Comparison of ENCODE assay signal across 22 cellular contexts in the genomic region with DNA sequence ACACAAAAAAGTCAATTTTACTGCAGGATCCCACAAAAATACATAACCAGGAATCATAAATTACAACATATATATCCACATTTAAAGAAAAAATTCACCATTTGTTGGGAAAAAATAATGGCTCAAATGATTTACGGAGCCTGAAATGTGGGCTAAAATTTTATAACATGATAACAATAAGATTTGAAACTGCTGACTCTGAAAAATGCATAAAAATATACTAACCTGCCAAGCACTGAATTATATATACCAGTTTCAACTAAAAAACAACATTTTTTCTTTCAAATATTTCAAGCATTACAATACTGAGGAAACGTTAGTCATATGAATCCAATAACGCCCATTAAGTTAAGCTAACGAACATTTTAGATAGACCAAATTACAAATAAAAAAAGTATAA. TPM values are rescaled to one million over a fixed set of nuclear protein-coding genes. Genes with fewer than 3 reads are reported as not detected.
DNase-seq lines count a peak whose midpoint lies in the region; ATAC-seq, FAIRE-seq and TF ChIP-seq lines count a peak whose summit lies in the region.
"Had no signal": no experiment of that assay in that cellular context is flagged by ENCODE, and none has a peak within 500 bp of the region (broad histone marks: within the 10 kb centered on the region; RNA-seq: fewer than 3 reads in every experiment).

No MANE protein-coding gene starts in this region.

- H3K4me2 ChIP-seq in A549: no peak overlapping the region
- H3K4me2 ChIP-seq in DOHH2 (ENCODE audit: low read length): peak overlapping the region; percentile 54; the same call in 1 of the 2 replicates
- peak overlapping the region; percentile 90 for H3K4me2 ChIP-seq in OCI-LY3 (ENCODE audit: low read length)
- no peak overlapping the region for H3K4me2 ChIP-seq in K562 (ENCODE audit: insufficient read depth, low read length)
- H3K4me2 ChIP-seq: BLaER1 had no signal

- TF ChIP-seq POLR2A in A549 (IDR thresholded peaks at IDR 0.05; ENCODE audit: low read length) (no peak), K562 (conservative IDR thresholded peaks at IDR 0.05) (no peak)

- no peaks in the 10 kb centered on the region for H3K27me3 ChIP-seq in DOHH2 (ENCODE audit: control insufficient read depth, low read length)
- no peaks in the 10 kb centered on the region for H3K27me3 ChIP-seq in OCI-LY3 (ENCODE audit: low read depth, low read length)
- peaks cover 3 to 23% of the 10 kb centered on the region in 2 experiments; a peak in 4 of 5 replicates for H3K27me3 ChIP-seq in K562 (ENCODE audit: control insufficient read depth in 2 of 2, insufficient read depth in 2 of 2, low read length in 2 of 2)
- H3K27me3 ChIP-seq in aorta (ENCODE audit: control insufficient read depth in 1 of 2, insufficient read depth in 2 of 2, low read length in 1 of 2): no peaks in the 10 kb centered on the region
- H3K27me3 ChIP-seq: BLaER1 had no signal

- WGBS in A549 (ENCODE audit: missing lambda C conversion rate): 91% methylated on average over 4 of the region's 4 CpGs
- WGBS in K562 (ENCODE audit: insufficient coverage, low coverage, missing lambda C conversion rate): 0% methylated on average over 4 of the region's 4 CpGs
- WGBS in aorta, 2 donors: 88 to 89% methylated on average over 4 of the region's 4 CpGs

- H4K20me1 ChIP-seq in DOHH2 (ENCODE audit: control insufficient read depth, insufficient read depth, low read depth, low read length) (no peaks in the 10 kb centered on the region), OCI-LY3 (ENCODE audit: insufficient read depth, low read length) (no peaks in the 10 kb centered on the region), K562 (replicated peaks; ENCODE audit: control insufficient read depth, insufficient read depth, low read length) (no peaks in the 10 kb centered on the region)
- H4K20me1 ChIP-seq: BLaER1 had no signal

- no TSS peak for BruUV-seq in K562 (replicated peaks; lab: Mats Ljungman, UMichigan)

- no peaks in the 10 kb centered on the region for H3K9me2 ChIP-seq in DOHH2 (replicated peaks; ENCODE audit: control insufficient read depth, low read length)

- H3K36me3 ChIP-seq in DOHH2 (ENCODE audit: control insufficient read depth, low read length) (peaks cover 1% of the 10 kb centered on the region; the same call in 1 of the 2 replicates), OCI-LY3 (replicated peaks; ENCODE audit: low read depth, low read length) (peaks cover 11% of the 10 kb centered on the region), K562 (ENCODE audit: control insufficient read depth, insufficient read depth, low read length) (no peaks in the 10 kb centered on the region), aorta (ENCODE audit: control insufficient read depth in 1 of 2, insufficient read depth in 2 of 2, low read length in 1 of 2) (peaks cover 0 to 2% of the 10 kb centered on the region in 2 donors)
- H3K36me3 ChIP-seq: HAP-1 had no signal

- TF ChIP-seq RAD21 in A549 (conservative IDR thresholded peaks at IDR 0.05 in 1 of 2, IDR thresholded peaks at IDR 0.05 in 1 of 2) (no peak), K562 (CRISPR knock-in tag; conservative IDR thresholded peaks at IDR 0.05 in 1 of 2, IDR thresholded peaks at IDR 0.05 in 1 of 2) (no peak)

- POLR2A ChIA-PET in A549 (lab: Yijun Ruan, JAX) (no interaction called here), K562 (lab: Yijun Ruan, JAX) (no interaction called here)

- H3K9me1 ChIP-seq in K562 (ENCODE audit: control insufficient read depth, insufficient read depth, low read length): no peaks in the 10 kb centered on the region

- CTCF ChIA-PET in A549 (lab: Yijun Ruan, JAX) (no interaction called here), K562 (lab: Yijun Ruan, JAX; ENCODE audit: low intra/inter-chr PET ratio) (no interaction called here)

- no peak for TF ChIP-seq CTCF in A549 (IDR thresholded peaks at IDR 0.05)
- no peak for TF ChIP-seq CTCF in DOHH2 (IDR thresholded peaks at IDR 0.05; ENCODE audit: low read depth, low read length, poor library complexity, severe bottlenecking)
- no peak for TF ChIP-seq CTCF in OCI-LY3 (IDR thresholded peaks at IDR 0.05; ENCODE audit: low read depth, low read length)
- no peak for TF ChIP-seq CTCF in K562 (IDR thresholded peaks at IDR 0.05 in 2 of 3, conservative IDR thresholded peaks at IDR 0.05 in 1 of 3; ENCODE audit: insufficient read depth in 2 of 3, low read depth in 1 of 3, low read length in 3 of 3)

- DNase-seq in A549 (ENCODE audit: low read depth in 1 of 2, low spot score in 1 of 2): no peak
- DNase-seq in K562 (ENCODE audit: extremely low read depth in 1 of 4, low spot score in 3 of 4): no peak
- DNase-seq in NCI-H345 (lab: John Stamatoyannopoulos, UW): no peak
- DNase-seq in aorta: no peak
- DNase-seq in LoVo (ENCODE audit: low spot score): no peak
- DNase-seq: 8988T; Caco-2; CD4-positive, CD25-positive, alpha-beta regulatory T cell; CD8-positive, alpha-beta T cell; DMS153; DND-41; EL; GDM1; GOT3; HFFc6 had no signal

- TF ChIP-seq EP300 in A549 (IDR thresholded peaks at IDR 0.05) (no peak), K562 (IDR thresholded peaks at IDR 0.05; ENCODE audit: low read length) (no peak)

- no peak overlapping the region for H3K27ac ChIP-seq in A549
- no peak overlapping the region for H3K27ac ChIP-seq in DOHH2 (ENCODE audit: low read depth, low read length)
- H3K27ac ChIP-seq in OCI-LY3 (ENCODE audit: low read length): peak overlapping the region; percentile 95
- H3K27ac ChIP-seq in K562 (ENCODE audit: extremely low read depth, low read depth, low read length): no peak overlapping the region
- H3K27ac ChIP-seq in aorta (ENCODE audit: low read depth in 1 of 2, low read length in 2 of 2): no peak overlapping the region
- H3K27ac ChIP-seq: BLaER1, C4-2B had no signal

- intact Hi-C loops in K562 (cut with micrococcal nuclease): no loop called here
- intact Hi-C loops in aorta (cut with DNase I): no loop called here

- H3F3A ChIP-seq in DOHH2 (ENCODE audit: control insufficient read depth, insufficient read depth): peaks cover 2% of the 10 kb centered on the region; the same call in 1 of the 2 replicates

- H3K79me2 ChIP-seq in DOHH2 (ENCODE audit: control insufficient read depth, low read length) (no peaks in the 10 kb centered on the region), OCI-LY3 (ENCODE audit: low read length) (no peaks in the 10 kb centered on the region), K562 (ENCODE audit: control insufficient read depth, insufficient read depth, low read length) (no peaks in the 10 kb centered on the region)

- no peak overlapping the region for H3K4me3 ChIP-seq in A549
- H3K4me3 ChIP-seq in DOHH2 (ENCODE audit: low read length): no peak overlapping the region
- peak overlapping the region; percentile 16; the same call in 1 of the 2 replicates for H3K4me3 ChIP-seq in OCI-LY3 (ENCODE audit: low read length)
- H3K4me3 ChIP-seq in K562: no peak overlapping the region
- no peak overlapping the region for H3K4me3 ChIP-seq in aorta (ENCODE audit: low read length in 2 of 2)
- H3K4me3 ChIP-seq: BLaER1, GM12878, HAP-1 had no signal

- FAIRE-seq in A549 (lab: Jason Lieb, UNC) (no peak), K562 (lab: Jason Lieb, UNC) (no peak)
- FAIRE-seq: GM12878, H54 had no signal

- H2AFZ ChIP-seq in OCI-LY3 (ENCODE audit: low read depth, low read length) (no peak overlapping the region), K562 (ENCODE audit: low read depth, low read length) (no peak overlapping the region)

- H3K4me1 ChIP-seq in A549: peaks cover 13% of the 10 kb centered on the region
- peaks cover 23% of the 10 kb centered on the region for H3K4me1 ChIP-seq in DOHH2 (ENCODE audit: control insufficient read depth, low read length)
- peaks cover 40% of the 10 kb centered on the region for H3K4me1 ChIP-seq in OCI-LY3 (ENCODE audit: low read length)
- no peaks in the 10 kb centered on the region for H3K4me1 ChIP-seq in K562 (replicated peaks in 1 of 2; ENCODE audit: control insufficient read depth in 2 of 2, insufficient read depth in 2 of 2, low read length in 2 of 2)
- no peaks in the 10 kb centered on the region for H3K4me1 ChIP-seq in aorta (ENCODE audit: control insufficient read depth in 1 of 2, insufficient read depth in 2 of 2, low read length in 2 of 2)
- H3K4me1 ChIP-seq: Caco-2, HAP-1 had no signal

- H3K9ac ChIP-seq in OCI-LY3 (ENCODE audit: low read length) (peak overlapping the region; percentile 61), K562 (ENCODE audit: insufficient read depth in 1 of 2, low read depth in 2 of 2, low read length in 2 of 2) (no peak overlapping the region)
- H3K9ac ChIP-seq: BLaER1 had no signal

- no peaks in the 10 kb centered on the region for H3K9me3 ChIP-seq in A549
- no peaks in the 10 kb centered on the region for H3K9me3 ChIP-seq in DOHH2 (ENCODE audit: control insufficient read depth, insufficient read depth, low read length)
- no peaks in the 10 kb centered on the region for H3K9me3 ChIP-seq in OCI-LY3 (ENCODE audit: insufficient read depth, low read length)
- H3K9me3 ChIP-seq in K562 (replicated peaks; ENCODE audit: control insufficient read depth, insufficient read depth, low read depth, low read length): no peaks in the 10 kb centered on the region
- H3K9me3 ChIP-seq in aorta (ENCODE audit: control insufficient read depth, low read length): no peaks in the 10 kb centered on the region
- H3K9me3 ChIP-seq: BLaER1, Caco-2, HAP-1 had no signal

- ATAC-seq in A549 (no peak), K562 (no peak), aorta (ENCODE audit: low FRiP score) (no peak)
- ATAC-seq: CD8-positive, alpha-beta T cell had no signal

- in situ Hi-C loops in K562 (cut with MboI): no loop called here

RNA-seq across cellular contexts. Expression of a gene that starts 12.2 kb away (rescaled TPM):
- polyA plus RNA-seq in A549 (2011; rRNA removed): 26.9 and 27.6 TPM in 2 replicates
- polyA plus RNA-seq in A549 (2012; cell fraction: cytosol; rRNA removed): 6.4 and 7.2 TPM in 2 replicates
- 9.0 and 11.7 TPM in 2 replicates for polyA plus RNA-seq in A549 (2012; cell fraction: nucleus; rRNA removed)
- polyA plus RNA-seq in A549 (2017; fragmentation: RNase III; extraction: RNeasy Plus Mini Kit Qiagen cat#74134 plus additional on column Dnase treatment): 6.2 to 7.1 TPM (median 6.7 TPM) in 3 replicates
- polyA minus RNA-seq in A549 (2011; rRNA and poly(A)+ RNA removed): 45.7 and 64.6 TPM in 2 replicates
- total RNA-seq in K562 (2011; cell fraction: chromatin; rRNA removed; ENCODE audit: low replicate concordance): not detected in 2 replicates
- not detected in 2 replicates for total RNA-seq in K562 (2011; cell fraction: nucleolus; rRNA removed)
- total RNA-seq in K562 (2011; cell fraction: nucleoplasm; rRNA removed): not detected in 2 replicates
- total RNA-seq in K562 (2014; rRNA removed): not detected in 2 replicates
- total RNA-seq in K562 (2014; rRNA removed; fragmentation: Illumina TruSeq; extraction: Trizol): 0.03 TPM in 1 of 2 replicates, not detected in the other
- not detected in 2 replicates for total RNA-seq in K562 (2015; rRNA removed; fragmentation: Illumina TruSeq; extraction: Trizol)
- 0.24 and 0.45 TPM in 2 replicates for total RNA-seq in K562 (2021)
- not detected in 2 replicates for polyA plus RNA-seq in K562 (2011; rRNA removed)
- not detected in 2 replicates for polyA plus RNA-seq in K562 (2011; cell fraction: cytosol; rRNA removed)
- not detected in 2 replicates for polyA plus RNA-seq in K562 (2011; cell fraction: nucleus; rRNA removed)
- polyA plus RNA-seq in K562 (2012): 0.01 TPM in 1 of 2 replicates, not detected in the other
- polyA plus RNA-seq in K562 (2014; fragmentation: Illumina TruSeq; extraction: Trizol): not detected in 2 replicates
- under 1 TPM in 1 of 2 experiments, not detected in 1; 0.01 TPM for polyA plus RNA-seq in K562 (2014; fragmentation: Nextera tagmentation; extraction: Ambion mirVana)
- polyA plus RNA-seq in K562 (2014; rRNA removed): not detected in 2 replicates
- not detected in 2 replicates for polyA minus RNA-seq in K562 (2011; rRNA and poly(A)+ RNA removed)
- polyA minus RNA-seq in K562 (2011; cell fraction: cytosol; rRNA and poly(A)+ RNA removed): not detected in 2 replicates
- polyA minus RNA-seq in K562 (2011; cell fraction: nucleus; rRNA and poly(A)+ RNA removed): not detected in 2 replicates
- total RNA-seq in aorta: 10 to 100 TPM in 1 of 2 donors, 1 to 10 TPM in 1; 7.8 to 15.3 TPM
- 1 to 10 TPM in 1 of 2 donors, under 1 TPM in 1; 0.08 to 1.8 TPM for polyA plus RNA-seq in aorta

Comparison
In these comparisons a context has a peak if more than half of its experiments do, and no peak if none do; other contexts are left out.
1. H3K4me2 ChIP-seq: peak in DOHH2 (single experiment) and OCI-LY3 (single experiment); none in A549 (single experiment) and K562 (single experiment).